In genomic region chr3:185983495-185984141, GRCh38 we compare ENCODE assay signal across 8 cellular contexts. TPM values are rescaled to one million over a fixed set of nuclear protein-coding genes. Genes with fewer than 3 reads are reported as not detected.
DNase-seq lines count a peak whose midpoint lies in the region; ATAC-seq and TF ChIP-seq lines count a peak whose summit lies in the region.

No MANE protein-coding gene starts in this region.

- no peaks in the 10 kb centered on the region for H3K9me3 Mint-ChIP-seq in CD8-positive, alpha-beta memory T cell
- H3K9me3 Mint-ChIP-seq in activated CD4-positive, alpha-beta memory T cell treated with anti-CD3 and anti-CD28 coated beads, Interleukin-2, amount 10 ng/mL, durations not matched to agents 7 days and 5 days = no peaks in the 10 kb centered on the region

- ATAC-seq in HG02759 (IDR thresholded peaks at IDR 0.05; ENCODE audit: unreplicated experiment) (peak; percentile 56), lower lobe of right lung (peak; percentile 93 to 95), HG02763 (IDR thresholded peaks at IDR 0.05; ENCODE audit: unreplicated experiment) (no peak)

- CTCF ChIA-PET in CD8-positive, alpha-beta memory T cell (lab: Charles Lee) = interaction anchor here (0.8 to 3.9 kb wide), 17 partner anchors 9 to 638 kb away, joined by 3 to 33 read pairs (median 4); partner anchors contain the start of gene CRYGS
- CTCF ChIA-PET in activated CD4-positive, alpha-beta memory T cell treated with anti-CD3 and anti-CD28 coated beads, Interleukin-2, amount 10 ng/mL, durations not matched to agents 7 days and 5 days (lab: Charles Lee) = interaction anchor here (0.6 to 7.5 kb wide), 19 partner anchors 12 to 1425 kb away, joined by 3 to 50 read pairs (median 4); no protein-coding TSS in a partner anchor

- no peaks in the 10 kb centered on the region for H3K36me3 Mint-ChIP-seq in CD8-positive, alpha-beta memory T cell
- H3K36me3 Mint-ChIP-seq in activated CD4-positive, alpha-beta memory T cell treated with anti-CD3 and anti-CD28 coated beads, Interleukin-2, amount 10 ng/mL, durations not matched to agents 7 days and 5 days (ENCODE audit: low read depth) = no peaks in the 10 kb centered on the region

- no peak overlapping the region for H3K4me3 Mint-ChIP-seq in CD8-positive, alpha-beta memory T cell
- H3K4me3 Mint-ChIP-seq in activated CD4-positive, alpha-beta memory T cell treated with anti-CD3 and anti-CD28 coated beads, Interleukin-2, amount 10 ng/mL, durations not matched to agents 7 days and 5 days = no peak overlapping the region

- peaks cover 0 to 5% (median 4%) of the 10 kb centered on the region in 3 donors for H3K4me1 Mint-ChIP-seq in CD8-positive, alpha-beta memory T cell
- peaks cover 4% of the 10 kb centered on the region for H3K4me1 Mint-ChIP-seq in activated CD4-positive, alpha-beta memory T cell treated with anti-CD3 and anti-CD28 coated beads, Interleukin-2, amount 10 ng/mL, durations not matched to agents 7 days and 5 days

- no peaks in the 10 kb centered on the region for H3K36me3 ChIP-seq in CD8-positive, alpha-beta memory T cell (ENCODE audit: insufficient read depth, low read length)
- no peaks in the 10 kb centered on the region for H3K36me3 ChIP-seq in lower lobe of right lung

- H3K4me3 ChIP-seq in CD8-positive, alpha-beta memory T cell (ENCODE audit: low read length) = no peak overlapping the region
- no peak overlapping the region for H3K4me3 ChIP-seq in lower lobe of right lung

- intact Hi-C loops in lower lobe of right lung (cut with DNase I) = loop anchor here (10.0 kb wide), 1 partner anchor 261 kb away; no protein-coding TSS in a partner anchor

- DNase-seq in CD8-positive, alpha-beta memory T cell = peak; percentile 32 to 67 (median 46)
- peak; percentile 71 for DNase-seq in NCI-H510A treated with DMSO at 0.1 percent for 48 hours (lab: John Stamatoyannopoulos, UW)
- peak; percentile 58 for DNase-seq in activated CD4-positive, alpha-beta memory T cell treated with anti-CD3 and anti-CD28 coated beads, Interleukin-2, amount 10 ng/mL, durations not matched to agents 7 days and 5 days
- peak; percentile 42 for DNase-seq in effector CD8-positive, alpha-beta T cell (lab: John Stamatoyannopoulos, UW)
- peak; percentile 70 for DNase-seq in lower lobe of right lung
- DNase-seq in stimulated activated CD8-positive, alpha-beta memory T cell treated with anti-CD3 and anti-CD28 coated beads, Interleukin-4, amount 100 ng/mL, for 1 hour (ENCODE audit: low read depth in 2 of 2, low spot score in 1 of 2) = peak; percentile 32 to 35

- TF ChIP-seq CTCF in lower lobe of right lung (IDR thresholded peaks at IDR 0.05) = peak; percentile 93

- POLR2A ChIA-PET in CD8-positive, alpha-beta memory T cell (lab: Charles Lee) = no interaction called here
- POLR2A ChIA-PET in activated CD4-positive, alpha-beta memory T cell treated with anti-CD3 and anti-CD28 coated beads, Interleukin-2, amount 10 ng/mL, durations not matched to agents 7 days and 5 days (lab: Charles Lee) = no interaction called here

- H3K27ac ChIP-seq in CD8-positive, alpha-beta memory T cell (ENCODE audit: low read depth, low read length) = no peak overlapping the region
- H3K27ac ChIP-seq in lower lobe of right lung = no peak overlapping the region

- no peak overlapping the region for H3K27ac Mint-ChIP-seq in CD8-positive, alpha-beta memory T cell
- no peak overlapping the region for H3K27ac Mint-ChIP-seq in activated CD4-positive, alpha-beta memory T cell treated with anti-CD3 and anti-CD28 coated beads, Interleukin-2, amount 10 ng/mL, durations not matched to agents 7 days and 5 days

- peaks cover 7% of the 10 kb centered on the region for H3K4me1 ChIP-seq in CD8-positive, alpha-beta memory T cell (ENCODE audit: insufficient read depth, low read length)
- peaks cover 8% of the 10 kb centered on the region for H3K4me1 ChIP-seq in lower lobe of right lung

- no peaks in the 10 kb centered on the region for H3K27me3 ChIP-seq in CD8-positive, alpha-beta memory T cell (ENCODE audit: insufficient read depth, low read length, poor library complexity, severe bottlenecking)
- H3K27me3 ChIP-seq in lower lobe of right lung (ENCODE audit: low read depth) = no peaks in the 10 kb centered on the region

- no peaks in the 10 kb centered on the region for H3K9me3 ChIP-seq in CD8-positive, alpha-beta memory T cell (ENCODE audit: low read length)
- H3K9me3 ChIP-seq in lower lobe of right lung = no peaks in the 10 kb centered on the region

- peaks cover 4 to 5% of the 10 kb centered on the region in 2 donors for H3K27me3 Mint-ChIP-seq in CD8-positive, alpha-beta memory T cell
- peaks cover 9% of the 10 kb centered on the region for H3K27me3 Mint-ChIP-seq in activated CD4-positive, alpha-beta memory T cell treated with anti-CD3 and anti-CD28 coated beads, Interleukin-2, amount 10 ng/mL, durations not matched to agents 7 days and 5 days

RNA-seq across cellular contexts. Expression of gene TRA2B, which starts 45.8 kb away (rescaled TPM):
- 100 to 1,000 TPM; 305 to 324 TPM for total RNA-seq in CD8-positive, alpha-beta memory T cell
- 181 TPM for polyA plus RNA-seq in CD8-positive, alpha-beta memory T cell
- total RNA-seq in activated CD4-positive, alpha-beta memory T cell treated with anti-CD3 and anti-CD28 coated beads, Interleukin-2, amount 10 ng/mL, durations not matched to agents 7 days and 5 days = 100 to 1,000 TPM; 194 to 195 TPM
- 103 TPM for total RNA-seq in lower lobe of right lung
